Comparison of ENCODE assay signal across 15 cellular contexts in genomic region chr6:5994999-5995698, GRCh38. TPM values are rescaled to one million over a fixed set of nuclear protein-coding genes. Genes with fewer than 3 reads are reported as not detected.
DNase-seq lines count a peak whose midpoint lies in the region; ATAC-seq and TF ChIP-seq lines count a peak whose summit lies in the region.
"Had no signal": no experiment of that assay in that cellular context is flagged by ENCODE, and none has a peak within 500 bp of the region (broad histone marks: within the 10 kb centered on the region; RNA-seq: fewer than 3 reads in every experiment).

No MANE protein-coding gene starts in this region.

- POLR2A ChIA-PET in activated CD4-positive, alpha-beta T cell treated with anti-CD3 and anti-CD28 coated beads for 36 hours (lab: Charles Lee) = no interaction called here
- POLR2A ChIA-PET in activated B cell treated with CpG ODN at 0.5 μM for 24 hours (lab: Charles Lee) = no interaction called here

- intact Hi-C loops in activated CD4-positive, alpha-beta T cell treated with anti-CD3 and anti-CD28 coated beads for 36 hours (cut with DNase I, micrococcal nuclease) = loop anchor here in 1 of 2 experiments (10.0 kb wide), 1 partner anchor 520 kb away; no protein-coding TSS in a partner anchor
- intact Hi-C loops in activated B cell treated with CpG ODN at 0.5 μM for 24 hours (cut with micrococcal nuclease) = loop anchor here (5.0 kb wide), 3 partner anchors 413 to 853 kb away; partner anchors contain the start of genes FARS2 and LYRM4

- no peak for ATAC-seq in activated CD4-positive, alpha-beta T cell treated with anti-CD3 and anti-CD28 coated beads for 36 hours
- no peak for ATAC-seq in activated B cell treated with CpG ODN at 0.5 μM for 24 hours (ENCODE audit: low read depth)
- ATAC-seq: PC-3 had no signal

- no peak for TF ChIP-seq CTCF in activated B cell treated with CpG ODN at 0.5 μM for 24 hours (IDR thresholded peaks at IDR 0.05)
- no peak for TF ChIP-seq CTCF in glutamatergic neuron (IDR thresholded peaks at IDR 0.05; ENCODE audit: partially characterized antibody, unreplicated experiment)
- no peak for TF ChIP-seq CTCF in progenitor cell of endocrine pancreas (IDR thresholded peaks at IDR 0.05; ENCODE audit: unreplicated experiment)

- H3K27me3 Mint-ChIP-seq in activated CD4-positive, alpha-beta T cell treated with anti-CD3 and anti-CD28 coated beads for 36 hours = peaks cover 70% of the 10 kb centered on the region
- H3K27me3 Mint-ChIP-seq in activated B cell treated with CpG ODN at 0.5 μM for 24 hours (peaks cover 77% of the 10 kb centered on the region), glutamatergic neuron (ENCODE audit: unreplicated experiment) (peaks cover 26% of the 10 kb centered on the region), progenitor cell of endocrine pancreas (peaks cover 95% of the 10 kb centered on the region)

- peaks cover 44% of the 10 kb centered on the region for H3K4me1 Mint-ChIP-seq in activated CD4-positive, alpha-beta T cell treated with anti-CD3 and anti-CD28 coated beads for 36 hours
- H3K4me1 Mint-ChIP-seq in activated B cell treated with CpG ODN at 0.5 μM for 24 hours = peaks cover 47% of the 10 kb centered on the region
- H3K4me1 Mint-ChIP-seq in glutamatergic neuron (ENCODE audit: low read depth, unreplicated experiment) = peaks cover 37% of the 10 kb centered on the region
- H3K4me1 Mint-ChIP-seq in progenitor cell of endocrine pancreas (ENCODE audit: low read depth) = peaks cover 17% of the 10 kb centered on the region

- H3K9me3 Mint-ChIP-seq in activated CD4-positive, alpha-beta T cell treated with anti-CD3 and anti-CD28 coated beads for 36 hours (ENCODE audit: low read depth) = peaks cover 1% of the 10 kb centered on the region
- H3K9me3 Mint-ChIP-seq in activated B cell treated with CpG ODN at 0.5 μM for 24 hours = peaks cover 5% of the 10 kb centered on the region
- H3K9me3 Mint-ChIP-seq in glutamatergic neuron (ENCODE audit: unreplicated experiment) = peaks cover 29% of the 10 kb centered on the region
- no peaks in the 10 kb centered on the region for H3K9me3 Mint-ChIP-seq in progenitor cell of endocrine pancreas (ENCODE audit: low read depth)

- peak overlapping the region; percentile 71 for H3K4me3 Mint-ChIP-seq in activated CD4-positive, alpha-beta T cell treated with anti-CD3 and anti-CD28 coated beads for 36 hours
- H3K4me3 Mint-ChIP-seq in activated B cell treated with CpG ODN at 0.5 μM for 24 hours = peak overlapping the region; percentile 83
- peak overlapping the region; percentile 92 for H3K4me3 Mint-ChIP-seq in glutamatergic neuron (ENCODE audit: unreplicated experiment)
- peak overlapping the region; percentile 70 for H3K4me3 Mint-ChIP-seq in progenitor cell of endocrine pancreas (ENCODE audit: low read depth)

- no peak overlapping the region for H3K27ac Mint-ChIP-seq in activated CD4-positive, alpha-beta T cell treated with anti-CD3 and anti-CD28 coated beads for 36 hours
- H3K27ac Mint-ChIP-seq in activated B cell treated with CpG ODN at 0.5 μM for 24 hours = no peak overlapping the region
- H3K27ac Mint-ChIP-seq in glutamatergic neuron (ENCODE audit: unreplicated experiment) = peak overlapping the region; percentile 69
- no peak overlapping the region for H3K27ac Mint-ChIP-seq in progenitor cell of endocrine pancreas

- DNase-seq in activated CD4-positive, alpha-beta T cell treated with anti-CD3 and anti-CD28 coated beads for 36 hours = no peak
- DNase-seq in activated CD4-positive, alpha-beta T cell treated with anti-CD3 and anti-CD28 coated beads, Interleukin-2, amount 50 U/mL, for 4 hours = no peak
- no peak for DNase-seq in activated B cell treated with CpG ODN at 0.5 μM for 24 hours
- DNase-seq in glutamatergic neuron = no peak
- DNase-seq in progenitor cell of endocrine pancreas (ENCODE audit: low spot score, unreplicated experiment) = no peak
- no peak for DNase-seq in HT-29 (ENCODE audit: low spot score)
- no peak for DNase-seq in mucosa of gallbladder (ENCODE audit: low spot score)
- no peak for DNase-seq in NCI-H2029 (lab: John Stamatoyannopoulos, UW)
- DNase-seq: activated CD8-positive, alpha-beta memory T cell treated with anti-CD3 and anti-CD28 coated beads, Interleukin-2, amount 50 U/mL, for 48 hours; erythroblast; mucosa of descending colon; NCI-H1105 treated with DMSO at 0.1 percent for 48 hours; NCI-H446 treated with DMSO at 0.1 percent for 48 hours; PC-3 had no signal

- CTCF ChIA-PET in activated CD4-positive, alpha-beta T cell treated with anti-CD3 and anti-CD28 coated beads for 36 hours (lab: Charles Lee) = interaction anchor here (0.8 to 1.9 kb wide), 5 partner anchors 12 to 1612 kb away, joined by 3 to 8 read pairs (median 3); no protein-coding TSS in a partner anchor
- CTCF ChIA-PET in activated B cell treated with CpG ODN at 0.5 μM for 24 hours (lab: Charles Lee) = interaction anchor here (1.6 kb wide), 1 partner anchor 524 kb away, joined by 5 read pairs; no protein-coding TSS in a partner anchor

- H3K36me3 Mint-ChIP-seq in activated CD4-positive, alpha-beta T cell treated with anti-CD3 and anti-CD28 coated beads for 36 hours (ENCODE audit: low read depth) = peaks cover 1% of the 10 kb centered on the region
- H3K36me3 Mint-ChIP-seq in activated B cell treated with CpG ODN at 0.5 μM for 24 hours (ENCODE audit: low read depth) (no peaks in the 10 kb centered on the region), glutamatergic neuron (ENCODE audit: unreplicated experiment) (peaks cover 17% of the 10 kb centered on the region), progenitor cell of endocrine pancreas (ENCODE audit: insufficient read depth) (no peaks in the 10 kb centered on the region)

RNA-seq across cellular contexts. Expression of gene NRN1, which starts 11.6 kb away (rescaled TPM):
- total RNA-seq in activated CD4-positive, alpha-beta T cell treated with anti-CD3 and anti-CD28 coated beads for 36 hours = 1 to 10 TPM; 4.6 to 7.5 TPM
- total RNA-seq in activated B cell treated with CpG ODN at 0.5 μM for 24 hours (0.12 TPM in 1 of 2 replicates, not detected in the other), glutamatergic neuron (ENCODE audit: unreplicated experiment) (48.5 TPM), progenitor cell of endocrine pancreas (not detected in 2 replicates), mucosa of gallbladder (6.4 TPM)
- 0.39 TPM in 1 of 2 replicates, not detected in the other for total RNA-seq in HT-29 (2014; rRNA removed; shearing (Covaris generic))
- total RNA-seq: bronchial epithelial cell, PC-3 had no signal
